Comparison of ENCODE assay signal across 23 cellular contexts in the genomic region with DNA sequence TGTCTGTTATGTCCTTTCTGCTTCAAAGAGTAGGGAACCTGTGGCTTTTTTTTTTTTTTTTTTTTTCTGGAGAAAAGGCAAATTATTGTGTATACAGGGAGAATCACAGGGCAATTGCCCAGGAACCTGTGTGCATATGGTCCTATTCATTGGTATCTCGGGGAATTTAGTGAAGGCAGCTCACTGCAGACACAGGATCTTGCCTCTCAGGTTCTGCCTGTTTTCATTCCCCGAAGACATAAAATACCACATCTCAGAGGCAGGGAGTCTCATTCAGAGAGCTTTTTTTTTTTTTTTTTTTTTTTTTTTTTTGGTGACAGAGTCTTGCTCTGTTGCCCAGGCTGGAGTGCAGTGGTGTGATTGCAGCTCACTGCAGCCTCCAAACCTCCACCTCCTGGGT.
"Had no signal": no experiment of that assay in that cellular context is flagged by ENCODE, and none has a peak within 500 bp of the region (broad histone marks: within the 10 kb centered on the region; RNA-seq: fewer than 3 reads in every experiment).

No MANE protein-coding gene starts in this region.

- ATAC-seq: activated T-helper 17 cell treated with anti-CD3 and anti-CD28 coated beads, Interleukin-2, amount 50 U/mL, for 72 hours; T-helper 17 cell had no signal

- DNase-seq: activated CD4-positive, alpha-beta memory T cell treated with anti-CD3 and anti-CD28 coated beads for 36 hours; activated CD4-positive, alpha-beta T cell treated with anti-CD3 and anti-CD28 coated beads, Interleukin-2, amount 10 ng/mL, durations not matched to agents 7 days and 5 days; activated CD4-positive, CD25-positive, alpha-beta regulatory T cell; activated gamma-delta T cell; activated naive CD4-positive, alpha-beta T cell treated with anti-CD3 and anti-CD28 coated beads for 36 hours; activated T-cell treated with anti-CD3 and anti-CD28 coated beads for 4 hours; activated T-cell treated with anti-CD3 and anti-CD28 coated beads, Interleukin-2, amount 50 U/mL, for 48 hours; amygdala; cerebellar nuclear complex; KG1; NCI-H1092 treated with DMSO at 0.1 percent for 48 hours; NCI-H1417 treated with DMSO at 0.1 percent for 48 hours; NCI-H1694; NCI-H2029; NCI-H2107; NCI-H345; NCI-H510A; NCI-H526 treated with DMSO at 0.1 percent for 48 hours; NCI-H82; SHP77; T-helper 17 cell; T-helper 9 cell had no signal
